Comparison of ENCODE assay signal across 23 cellular contexts in the genomic region with DNA sequence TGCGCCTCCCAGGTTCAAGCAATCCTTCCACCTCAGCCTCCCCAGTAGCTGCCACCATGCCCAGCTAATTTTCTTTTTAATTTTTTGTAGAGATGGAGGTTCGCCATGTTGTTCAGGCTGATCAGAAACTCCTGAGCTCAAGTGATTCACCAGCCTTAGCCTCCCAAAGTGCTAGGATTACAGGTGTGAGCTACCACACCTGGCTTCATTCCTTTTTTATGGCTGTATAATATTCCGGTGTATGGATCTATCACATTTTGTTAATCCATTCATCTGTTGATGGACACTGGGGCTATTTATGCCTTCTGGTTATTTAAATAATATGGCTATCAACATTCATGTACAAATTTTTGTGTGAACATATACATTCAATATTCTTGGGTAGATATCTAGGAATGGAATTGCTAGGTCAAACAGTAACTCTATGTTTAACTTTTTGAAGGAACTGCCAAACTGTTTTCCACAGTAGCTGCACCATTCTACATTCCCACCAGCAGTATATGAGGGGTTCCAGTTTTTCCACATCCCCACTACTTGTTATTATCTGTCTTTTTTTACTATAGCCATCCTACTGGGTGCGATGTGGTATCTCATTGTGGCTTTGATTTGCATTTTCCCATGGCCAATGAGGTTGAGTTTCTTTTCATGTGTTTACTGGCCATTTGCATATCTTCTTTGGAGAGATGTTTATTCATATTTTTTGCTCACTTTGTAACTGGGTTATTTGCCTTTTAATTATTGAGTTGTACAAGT.
"Had no signal": no experiment of that assay in that cellular context is flagged by ENCODE, and none has a peak within 500 bp of the region (broad histone marks: within the 10 kb centered on the region; RNA-seq: fewer than 3 reads in every experiment).

No MANE protein-coding gene starts in this region.

- H3K27ac ChIP-seq: RWPE1 had no signal

- H3K9ac ChIP-seq: SK-N-SH had no signal

- FAIRE-seq: HepG2 had no signal

- H3K4me2 ChIP-seq: SK-N-SH had no signal

- ATAC-seq: HepG2, Panc1, PC-3, T-cell had no signal

- H3K9me3 ChIP-seq: SK-N-SH had no signal

- DNase-seq: IMR-90, NCI-H1092, NCI-H1105 treated with DMSO at 0.1 percent for 48 hours, NCI-H1417 treated with DMSO at 0.1 percent for 48 hours, NCI-H146, NCI-H1694 treated with DMSO at 0.1 percent for 48 hours, NCI-H2029, NCI-H2081 treated with DMSO at 0.1 percent for 48 hours, NCI-H2171 treated with DMSO at 0.1 percent for 48 hours, NCI-H2227 treated with DMSO at 0.1 percent for 48 hours, NCI-H446, NCI-H510A, NCI-H524 treated with DMSO at 0.1 percent for 48 hours, NCI-H69, NCI-H774, PC-3, SHP77, SK-N-SH, SW 1271, T-cell had no signal
